18 cellular contexts compared by ENCODE assay signal in genomic region chr3:105773291-105773690, GRCh38.
DNase-seq lines count a peak whose midpoint lies in the region; ATAC-seq, FAIRE-seq and TF ChIP-seq lines count a peak whose summit lies in the region.
"Had no signal": no experiment of that assay in that cellular context is flagged by ENCODE, and none has a peak within 500 bp of the region (broad histone marks: within the 10 kb centered on the region; RNA-seq: fewer than 3 reads in every experiment).

No MANE protein-coding gene starts in this region.

- intact Hi-C loops in activated CD8-positive, alpha-beta T cell treated with anti-CD3 and anti-CD28 coated beads for 36 hours (cut with micrococcal nuclease): no loop called here
- intact Hi-C loops in GM12878 (cut with micrococcal nuclease; ENCODE audit: unreplicated experiment): no loop called here

- no peak for TF ChIP-seq RAD21 in GM12878 (IDR thresholded peaks at IDR 0.05; ENCODE audit: insufficient read depth, low read depth, low read length)

- POLR2A ChIA-PET in activated CD8-positive, alpha-beta T cell treated with anti-CD3 and anti-CD28 coated beads for 36 hours (lab: Charles Lee): interaction anchor here (1.2 to 1.6 kb wide), 3 partner anchors 8 to 20 kb away, joined by 3 to 5 read pairs (median 3); no protein-coding TSS in a partner anchor
- POLR2A ChIA-PET in GM12878 (lab: Charles Lee): interaction anchor here (0.6 kb wide), 2 partner anchors 50 to 911 kb away, joined by 3 to 5 read pairs; no protein-coding TSS in a partner anchor

- no peak for TF ChIP-seq CTCF in activated CD8-positive, alpha-beta T cell treated with anti-CD3 and anti-CD28 coated beads for 36 hours (IDR thresholded peaks at IDR 0.05)
- no peak for TF ChIP-seq CTCF in GM12878 (IDR thresholded peaks at IDR 0.05 in 2 of 3, conservative IDR thresholded peaks at IDR 0.05 in 1 of 3; ENCODE audit: control insufficient read depth in 2 of 3, extremely low read depth in 1 of 3, insufficient read depth in 1 of 3, low read depth in 3 of 3, low read length in 3 of 3)

- no peak overlapping the region for H3K9ac ChIP-seq in GM12878 (ENCODE audit: control insufficient read depth, insufficient read depth, low read length)
- H3K9ac ChIP-seq: BLaER1 treated with 17β-estradiol and CSF1 and Interleukin-3, amounts not matched to agents 10 nM and 100 nM had no signal

- no peak for DNase-seq in activated T-cell treated with anti-CD3 and anti-CD28 coated beads, Interleukin-2, amount 50 U/mL, for 72 hours
- DNase-seq in activated T-cell treated with anti-CD3 and anti-CD28 coated beads, Interleukin-2, amount 50 U/mL, for 48 hours: no peak
- DNase-seq in activated CD8-positive, alpha-beta T cell treated with anti-CD3 and anti-CD28 coated beads for 36 hours: no peak
- DNase-seq in GM12878 (ENCODE audit: low read depth, low spot score): no peak
- DNase-seq in stimulated activated naive CD8-positive, alpha-beta T cell treated with anti-CD3 and anti-CD28 coated beads, Interleukin-15, amount 100 ng/mL, for 72 hours: no peak
- DNase-seq: DMS79, GOT3, KBM-7, NCI-H1694 treated with DMSO at 0.1 percent for 48 hours, NCI-H510A treated with DMSO at 0.1 percent for 48 hours, NCI-H774, OCI-M1, Right ventricle myocardium superior had no signal

- in situ Hi-C loops in GM12878 (cut with MboI): no loop called here

- ATAC-seq in activated T-cell treated with anti-CD3 and anti-CD28 coated beads, Interleukin-2, amount 50 U/mL, for 72 hours (replicated peaks in 1 of 2): peak; percentile 52 to 67
- ATAC-seq in activated CD8-positive, alpha-beta T cell treated with anti-CD3 and anti-CD28 coated beads for 36 hours: peak; percentile 47
- peak; percentile 64 for ATAC-seq in GM12878
- peak; percentile 81 for ATAC-seq in stimulated activated naive CD8-positive, alpha-beta T cell treated with anti-CD3 and anti-CD28 coated beads, Interleukin-15, amount 100 ng/mL, for 72 hours
- ATAC-seq in HG03439 (IDR thresholded peaks at IDR 0.05; ENCODE audit: unreplicated experiment): no peak
- no peak for ATAC-seq in GM21381 (IDR thresholded peaks at IDR 0.05; ENCODE audit: unreplicated experiment)
- ATAC-seq: HCT116, HepG2 had no signal

- no peaks in the 10 kb centered on the region; the same call in 1 of the 2 replicates for H4K20me1 ChIP-seq in GM12878 (ENCODE audit: control insufficient read depth, insufficient read depth)

- peaks cover 15 to 66% of the 10 kb centered on the region in 2 donors for H3K36me3 Mint-ChIP-seq in activated T-cell treated with anti-CD3 and anti-CD28 coated beads, Interleukin-2, amount 50 U/mL, for 72 hours (ENCODE audit: insufficient read depth in 2 of 2)
- peaks cover 82% of the 10 kb centered on the region for H3K36me3 Mint-ChIP-seq in activated CD8-positive, alpha-beta T cell treated with anti-CD3 and anti-CD28 coated beads for 36 hours (ENCODE audit: low read depth)

- H3K27me3 Mint-ChIP-seq in activated T-cell treated with anti-CD3 and anti-CD28 coated beads, Interleukin-2, amount 50 U/mL, for 72 hours (ENCODE audit: low read depth): no peaks in the 10 kb centered on the region
- H3K27me3 Mint-ChIP-seq in activated CD8-positive, alpha-beta T cell treated with anti-CD3 and anti-CD28 coated beads for 36 hours: no peaks in the 10 kb centered on the region
- H3K27me3 Mint-ChIP-seq in stimulated activated naive CD8-positive, alpha-beta T cell treated with anti-CD3 and anti-CD28 coated beads, Interleukin-15, amount 100 ng/mL, for 72 hours: no peaks in the 10 kb centered on the region

- CTCF ChIA-PET in activated CD8-positive, alpha-beta T cell treated with anti-CD3 and anti-CD28 coated beads for 36 hours (lab: Charles Lee): no interaction called here
- CTCF ChIA-PET in GM12878 (lab: Yijun Ruan, JAX): interaction anchor here (1.5 kb wide), 1 partner anchor 22 kb away, joined by 3 read pairs; no protein-coding TSS in a partner anchor

- peaks cover 9% of the 10 kb centered on the region; the same call in 1 of the 2 replicates for H3K4me1 ChIP-seq in GM12878 (ENCODE audit: control insufficient read depth, insufficient read depth, low read length)

- H3K9me3 ChIP-seq in GM12878 (replicated peaks; ENCODE audit: control insufficient read depth, insufficient read depth, low read length): no peaks in the 10 kb centered on the region; the same call in 1 of the 3 replicates

- TF ChIP-seq POLR2A in GM12878 (IDR thresholded peaks at IDR 0.05; ENCODE audit: low read depth, low read length): no peak

- peaks cover 0 to 1% of the 10 kb centered on the region in 2 donors for H3K9me3 Mint-ChIP-seq in activated T-cell treated with anti-CD3 and anti-CD28 coated beads, Interleukin-2, amount 50 U/mL, for 72 hours
- peaks cover 8% of the 10 kb centered on the region for H3K9me3 Mint-ChIP-seq in activated CD8-positive, alpha-beta T cell treated with anti-CD3 and anti-CD28 coated beads for 36 hours
- H3K9me3 Mint-ChIP-seq in stimulated activated naive CD8-positive, alpha-beta T cell treated with anti-CD3 and anti-CD28 coated beads, Interleukin-15, amount 100 ng/mL, for 72 hours: peaks cover 0 to 8% of the 10 kb centered on the region in 2 donors

- WGBS in GM12878 (ENCODE audit: insufficient coverage, insufficient replicate concordance, low lambda C conversion rate, missing lambda C conversion rate): 98% methylated on average over 5 of the region's 5 CpGs

- no peak overlapping the region for H3K4me3 ChIP-seq in GM12878
- H3K4me3 ChIP-seq: BLaER1 treated with 17β-estradiol and CSF1 and Interleukin-3, amounts not matched to agents 10 nM and 100 nM had no signal

- no peak overlapping the region for H2AFZ ChIP-seq in GM12878 (ENCODE audit: control insufficient read depth, low read depth, low read length)

- peaks cover 100% of the 10 kb centered on the region for H3K4me1 Mint-ChIP-seq in activated T-cell treated with anti-CD3 and anti-CD28 coated beads, Interleukin-2, amount 50 U/mL, for 72 hours (ENCODE audit: low read depth)
- peaks cover 89% of the 10 kb centered on the region for H3K4me1 Mint-ChIP-seq in activated CD8-positive, alpha-beta T cell treated with anti-CD3 and anti-CD28 coated beads for 36 hours (ENCODE audit: low read depth)
- peaks cover 95% of the 10 kb centered on the region for H3K4me1 Mint-ChIP-seq in stimulated activated naive CD8-positive, alpha-beta T cell treated with anti-CD3 and anti-CD28 coated beads, Interleukin-15, amount 100 ng/mL, for 72 hours

- peak overlapping the region in 1 of 2 donors; percentile 32 for H3K4me3 Mint-ChIP-seq in activated T-cell treated with anti-CD3 and anti-CD28 coated beads, Interleukin-2, amount 50 U/mL, for 72 hours
- no peak overlapping the region for H3K4me3 Mint-ChIP-seq in activated CD8-positive, alpha-beta T cell treated with anti-CD3 and anti-CD28 coated beads for 36 hours
- peak overlapping the region in 1 of 2 donors; percentile 51 for H3K4me3 Mint-ChIP-seq in stimulated activated naive CD8-positive, alpha-beta T cell treated with anti-CD3 and anti-CD28 coated beads, Interleukin-15, amount 100 ng/mL, for 72 hours

- BruUV-seq in GM12878 (replicated peaks; lab: Mats Ljungman, UMichigan): no TSS peak

- RAD21 ChIA-PET in GM12878 (lab: Charles Lee; ENCODE audit: unreplicated experiment): interaction anchor here (0.9 kb wide), 1 partner anchor 482 kb away, joined by 3 read pairs; no protein-coding TSS in a partner anchor

- peaks cover 0 to 4% of the 10 kb centered on the region in 2 experiments; a peak in 3 of 4 replicates for H3K36me3 ChIP-seq in GM12878 (ENCODE audit: control insufficient read depth in 2 of 2, insufficient read depth in 2 of 2, low read length in 1 of 2)

- no peak overlapping the region for H3K27ac ChIP-seq in GM12878 (ENCODE audit: control insufficient read depth, insufficient read depth)
- H3K27ac ChIP-seq: BLaER1 treated with 17β-estradiol and CSF1 and Interleukin-3, amounts not matched to agents 10 nM and 100 nM had no signal

- no peak for FAIRE-seq in GM12878 (lab: Jason Lieb, UNC)
- FAIRE-seq: HepG2 had no signal

- H3K27me3 ChIP-seq in GM12878 (replicated peaks in 1 of 2; ENCODE audit: control insufficient read depth in 2 of 2, insufficient read depth in 2 of 2, low read length in 1 of 2): no peaks in the 10 kb centered on the region
- H3K27me3 ChIP-seq: BLaER1 treated with 17β-estradiol and CSF1 and Interleukin-3, amounts not matched to agents 10 nM and 100 nM had no signal

- SMC1A ChIA-PET in GM12878 (lab: Charles Lee; ENCODE audit: uncharacterized antibody, unreplicated experiment): interaction anchor here (0.7 to 2.1 kb wide), 6 partner anchors 14 to 43 kb away, joined by 3 to 6 read pairs (median 4); no protein-coding TSS in a partner anchor

- H3K4me2 ChIP-seq in GM12878 (ENCODE audit: control insufficient read depth, insufficient read depth): no peak overlapping the region

- peaks cover 19% of the 10 kb centered on the region for H3K79me2 ChIP-seq in GM12878 (ENCODE audit: control insufficient read depth, insufficient read depth, low read length)

- H3K27ac Mint-ChIP-seq in activated T-cell treated with anti-CD3 and anti-CD28 coated beads, Interleukin-2, amount 50 U/mL, for 72 hours: peak overlapping the region; percentile 14
- H3K27ac Mint-ChIP-seq in activated CD8-positive, alpha-beta T cell treated with anti-CD3 and anti-CD28 coated beads for 36 hours: peak overlapping the region; percentile 56
- no peak overlapping the region for H3K27ac Mint-ChIP-seq in stimulated activated naive CD8-positive, alpha-beta T cell treated with anti-CD3 and anti-CD28 coated beads, Interleukin-15, amount 100 ng/mL, for 72 hours

- TF ChIP-seq EP300 in GM12878 (IDR thresholded peaks at IDR 0.05; ENCODE audit: borderline replicate concordance in 1 of 2, control insufficient read depth in 1 of 2, low read depth in 2 of 2, low read length in 2 of 2): no peak

TF ChIP-seq in GM12878, 131 proteins besides CTCF, POLR2A, EP300 and RAD21 (continues in another document):
- TF ChIP-seq, protein P1, sequence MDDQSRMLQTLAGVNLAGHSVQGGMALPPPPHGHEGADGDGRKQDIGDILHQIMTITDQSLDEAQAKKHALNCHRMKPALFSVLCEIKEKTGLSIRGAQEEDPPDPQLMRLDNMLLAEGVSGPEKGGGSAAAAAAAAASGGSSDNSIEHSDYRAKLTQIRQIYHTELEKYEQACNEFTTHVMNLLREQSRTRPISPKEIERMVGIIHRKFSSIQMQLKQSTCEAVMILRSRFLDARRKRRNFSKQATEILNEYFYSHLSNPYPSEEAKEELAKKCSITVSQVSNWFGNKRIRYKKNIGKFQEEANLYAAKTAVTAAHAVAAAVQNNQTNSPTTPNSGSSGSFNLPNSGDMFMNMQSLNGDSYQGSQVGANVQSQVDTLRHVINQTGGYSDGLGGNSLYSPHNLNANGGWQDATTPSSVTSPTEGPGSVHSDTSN (IDR thresholded peaks at IDR 0.05; ENCODE audit: insufficient replicate concordance, low read depth, low read length): peak; percentile 24
- TF ChIP-seq KDM1A (IDR thresholded peaks at IDR 0.05; ENCODE audit: borderline replicate concordance) (no peak), JUNB (IDR thresholded peaks at IDR 0.05) (peak; percentile 71), BHLHE40 (IDR thresholded peaks at IDR 0.05; ENCODE audit: borderline replicate concordance in 1 of 2, low read depth in 2 of 2, low read length in 1 of 2) (peak in 1 of 2 experiments; percentile 52; a peak in 2 of 4 replicates), SREBF1 (IDR thresholded peaks at IDR 0.05; ENCODE audit: low read length) (no peak), HDGF (IDR thresholded peaks at IDR 0.05) (no peak), SMAD1 (IDR thresholded peaks at IDR 0.05; ENCODE audit: low read depth, partially characterized antibody) (no peak)

Comparison
In these comparisons a context has a peak if more than half of its experiments do, and no peak if none do; other contexts are left out.
1. ATAC-seq: peak in activated T-cell treated with anti-CD3 and anti-CD28 coated beads, Interleukin-2, amount 50 U/mL, for 72 hours (2 of 2), activated CD8-positive, alpha-beta T cell treated with anti-CD3 and anti-CD28 coated beads for 36 hours (single experiment), GM12878 (single experiment) and stimulated activated naive CD8-positive, alpha-beta T cell treated with anti-CD3 and anti-CD28 coated beads, Interleukin-15, amount 100 ng/mL, for 72 hours (single experiment); none in HG03439 (single experiment) and GM21381 (single experiment).
2. H3K27ac Mint-ChIP-seq: peak in activated T-cell treated with anti-CD3 and anti-CD28 coated beads, Interleukin-2, amount 50 U/mL, for 72 hours (single experiment) and activated CD8-positive, alpha-beta T cell treated with anti-CD3 and anti-CD28 coated beads for 36 hours (single experiment); none in stimulated activated naive CD8-positive, alpha-beta T cell treated with anti-CD3 and anti-CD28 coated beads, Interleukin-15, amount 100 ng/mL, for 72 hours (0 of 2).